Comparison of ENCODE assay signal across 10 cellular contexts in genomic region chr14:99191663-99192621, GRCh38.
DNase-seq lines count a peak whose midpoint lies in the region; ATAC-seq and TF ChIP-seq lines count a peak whose summit lies in the region.
"Had no signal": no experiment of that assay in that cellular context is flagged by ENCODE, and none has a peak within 500 bp of the region (broad histone marks: within the 10 kb centered on the region; RNA-seq: fewer than 3 reads in every experiment).

No MANE protein-coding gene starts in this region.

- H3K4me3 ChIP-seq in mucosa of rectum (ENCODE audit: low read length in 2 of 2): peak overlapping the region; percentile 41 to 71

- H3K9me3 ChIP-seq in mucosa of rectum (ENCODE audit: control insufficient read depth in 2 of 2, low read length in 2 of 2): no peaks in the 10 kb centered on the region

- peak overlapping the region; percentile 55 for H3K4me3 Mint-ChIP-seq in dendritic cell treated with granulocyte-macrophage colony-stimulating factor and Interleukin-4, amounts not matched to agents 40 ng/mL and 50 ng/mL, for 4 days

- ATAC-seq in SK-N-SH treated with all-trans-retinoic acid at 6 μM for 48 hours (peak; percentile 80), HG02970 (IDR thresholded peaks at IDR 0.05; ENCODE audit: low FRiP score, unreplicated experiment) (no peak)

- no peak overlapping the region for H3K27ac Mint-ChIP-seq in dendritic cell treated with granulocyte-macrophage colony-stimulating factor and Interleukin-4, amounts not matched to agents 40 ng/mL and 50 ng/mL, for 4 days
- H3K27ac Mint-ChIP-seq: naive B cell had no signal

- H3K4me1 Mint-ChIP-seq in dendritic cell treated with granulocyte-macrophage colony-stimulating factor and Interleukin-4, amounts not matched to agents 40 ng/mL and 50 ng/mL, for 4 days (ENCODE audit: low read depth): no peaks in the 10 kb centered on the region
- H3K4me1 Mint-ChIP-seq: naive B cell had no signal

- no peaks in the 10 kb centered on the region for H3K9me3 Mint-ChIP-seq in dendritic cell treated with granulocyte-macrophage colony-stimulating factor and Interleukin-4, amounts not matched to agents 40 ng/mL and 50 ng/mL, for 4 days

- no peaks in the 10 kb centered on the region for H3K36me3 ChIP-seq in mucosa of rectum (ENCODE audit: control insufficient read depth in 2 of 2, insufficient read depth in 2 of 2, low read length in 2 of 2)

- peaks cover 5% of the 10 kb centered on the region for H3K27me3 Mint-ChIP-seq in dendritic cell treated with granulocyte-macrophage colony-stimulating factor and Interleukin-4, amounts not matched to agents 40 ng/mL and 50 ng/mL, for 4 days
- H3K27me3 Mint-ChIP-seq: naive B cell had no signal

- intact Hi-C loops in dendritic cell treated with granulocyte-macrophage colony-stimulating factor and Interleukin-4, amounts not matched to agents 40 ng/mL and 50 ng/mL, for 4 days (cut with micrococcal nuclease): no loop called here

- H3K27me3 ChIP-seq in mucosa of rectum (ENCODE audit: control insufficient read depth in 2 of 2, insufficient read depth in 2 of 2, low read length in 2 of 2): no peaks in the 10 kb centered on the region

- no peaks in the 10 kb centered on the region for H3K36me3 Mint-ChIP-seq in dendritic cell treated with granulocyte-macrophage colony-stimulating factor and Interleukin-4, amounts not matched to agents 40 ng/mL and 50 ng/mL, for 4 days (ENCODE audit: low read depth)
- H3K36me3 Mint-ChIP-seq: naive B cell had no signal

- peak overlapping the region in 1 of 2 donors; percentile 38 for H3K27ac ChIP-seq in mucosa of rectum (ENCODE audit: low read depth in 2 of 2, low read length in 2 of 2)
- H3K27ac ChIP-seq: 22Rv1 had no signal

- peak overlapping the region in 1 of 2 donors; percentile 60 for H3K9ac ChIP-seq in mucosa of rectum (ENCODE audit: low read depth in 1 of 2, low read length in 2 of 2)

- peaks cover 3 to 11% of the 10 kb centered on the region in 2 donors for H3K4me1 ChIP-seq in mucosa of rectum (ENCODE audit: control insufficient read depth in 2 of 2, insufficient read depth in 2 of 2, low read length in 2 of 2)

- DNase-seq in DMS53 (lab: John Stamatoyannopoulos, UW) (peak; percentile 18), DMS53 treated with DMSO at 0.1 percent for 48 hours (lab: John Stamatoyannopoulos, UW; ENCODE audit: unreplicated experiment) (no peak), DMS114 treated with DMSO at 0.1 percent for 48 hours (lab: John Stamatoyannopoulos, UW; ENCODE audit: unreplicated experiment) (no peak), GOT3 (lab: John Stamatoyannopoulos, UW) (no peak)
- DNase-seq: naive B cell had no signal

TF ChIP-seq in SK-N-SH treated with all-trans-retinoic acid at 6 μM for 48 hours, 23 proteins besides CTCF, POLR2A, EP300 and RAD21:
- no peak for TF ChIP-seq BACH2 (CRISPR knock-in tag; IDR thresholded peaks at IDR 0.05; ENCODE audit: borderline replicate concordance)
- TF ChIP-seq OSR1 (CRISPR knock-in tag; IDR thresholded peaks at IDR 0.05): no peak
- no peak for TF ChIP-seq ARNTL (CRISPR knock-in tag; IDR thresholded peaks at IDR 0.05; ENCODE audit: borderline replicate concordance, low read depth)
- TF ChIP-seq ESRRG (CRISPR knock-in tag; IDR thresholded peaks at IDR 0.05): no peak
- no peak for TF ChIP-seq ZNF565 (CRISPR knock-in tag; conservative IDR thresholded peaks at IDR 0.05; ENCODE audit: low read depth)
- no peak for TF ChIP-seq ZFP3 (CRISPR knock-in tag; IDR thresholded peaks at IDR 0.05)
- no peak for TF ChIP-seq POU6F1 (CRISPR knock-in tag; IDR thresholded peaks at IDR 0.05; ENCODE audit: borderline replicate concordance, low read depth)
- TF ChIP-seq CSRNP3 (CRISPR knock-in tag; IDR thresholded peaks at IDR 0.05): no peak
- no peak for TF ChIP-seq ZNF8 (CRISPR knock-in tag; IDR thresholded peaks at IDR 0.05)
- TF ChIP-seq TCF4 (CRISPR knock-in tag; IDR thresholded peaks at IDR 0.05; ENCODE audit: borderline replicate concordance): no peak
- no peak for TF ChIP-seq PPARA (CRISPR knock-in tag; IDR thresholded peaks at IDR 0.05; ENCODE audit: borderline replicate concordance)
- TF ChIP-seq PATZ1 (CRISPR knock-in tag; IDR thresholded peaks at IDR 0.05; ENCODE audit: borderline replicate concordance): no peak
- TF ChIP-seq GLIS3 (CRISPR knock-in tag; IDR thresholded peaks at IDR 0.05): no peak
TF ChIP-seq in SK-N-SH treated with all-trans-retinoic acid at 6 μM for 48 hours: peak in this region for 0.
